Comparison of ENCODE assay signal across 1 cellular context in genomic region chr20:25001323-25001722, GRCh38. TPM values are rescaled to one million over a fixed set of nuclear protein-coding genes. Genes with fewer than 3 reads are reported as not detected.
"Had no signal": no experiment of that assay in that cellular context is flagged by ENCODE, and none has a peak within 500 bp of the region (broad histone marks: within the 10 kb centered on the region; RNA-seq: fewer than 3 reads in every experiment).

No MANE protein-coding gene starts in this region.

RNA-seq across cellular contexts. Expression of gene CST7, which starts 52.3 kb away (rescaled TPM):
- total RNA-seq: WTC11 had no signal
